In genomic region chr2:46848446-46848845, GRCh38 we compare ENCODE assay signal across 13 cellular contexts.
DNase-seq lines count a peak whose midpoint lies in the region; ATAC-seq and TF ChIP-seq lines count a peak whose summit lies in the region.
"Had no signal": no experiment of that assay in that cellular context is flagged by ENCODE, and none has a peak within 500 bp of the region (broad histone marks: within the 10 kb centered on the region; RNA-seq: fewer than 3 reads in every experiment).

No MANE protein-coding gene starts in this region.

- no peaks in the 10 kb centered on the region for H3K27me3 ChIP-seq in BLaER1
- H3K27me3 ChIP-seq in fibroblast of lung (ENCODE audit: control insufficient read depth, insufficient read depth, low read length), result no peaks in the 10 kb centered on the region
- no peaks in the 10 kb centered on the region for H3K27me3 ChIP-seq in trophoblast cell (ENCODE audit: insufficient read depth, low read length)
- H3K27me3 ChIP-seq: cardiac muscle cell had no signal

- no peak overlapping the region for H4K12ac ChIP-seq in trophoblast cell (ENCODE audit: low read depth, low read length)

- no peak overlapping the region for H3K18ac ChIP-seq in trophoblast cell (ENCODE audit: low read length)

- H3K4me1 ChIP-seq in BLaER1 (peaks cover 31% of the 10 kb centered on the region), fibroblast of lung (ENCODE audit: control insufficient read depth, extremely low read depth, insufficient read depth, low read length) (peaks cover 43% of the 10 kb centered on the region), trophoblast cell (ENCODE audit: control insufficient read depth in 1 of 2, insufficient read depth in 2 of 2, low read length in 2 of 2) (peaks cover 0 to 6% of the 10 kb centered on the region in 2 experiments)

- H3K4ac ChIP-seq in trophoblast cell (ENCODE audit: low read depth, low read length), result no peak overlapping the region

- H3K9ac ChIP-seq in BLaER1 (0 out of 2 replicates have a peak overlapping the region, but pooled peaks have one; percentile 30), fibroblast of lung (ENCODE audit: insufficient read depth, low read length) (peak overlapping the region; percentile 38), trophoblast cell (ENCODE audit: low read length) (no peak overlapping the region)

- no peak overlapping the region for H2BK5ac ChIP-seq in trophoblast cell (ENCODE audit: low read depth, low read length, poor library complexity)

- H3K9me3 ChIP-seq in BLaER1 (no peaks in the 10 kb centered on the region), fibroblast of lung (ENCODE audit: control insufficient read depth, insufficient read depth, low read depth, low read length) (no peaks in the 10 kb centered on the region), trophoblast cell (ENCODE audit: insufficient read depth, low read depth, low read length) (no peaks in the 10 kb centered on the region)

- DNase-seq in NCI-H446 treated with DMSO at 0.1 percent for 48 hours (lab: John Stamatoyannopoulos, UW), result peak; percentile 8
- peak in 1 of 2 donors; percentile 62 for DNase-seq in fibroblast of lung (ENCODE audit: low read depth in 2 of 2)
- DNase-seq in trophoblast cell, result no peak
- no peak for DNase-seq in NCI-H128 (lab: John Stamatoyannopoulos, UW; ENCODE audit: unreplicated experiment)
- DNase-seq: activated CD4-positive, alpha-beta memory T cell treated with anti-CD3 and anti-CD28 coated beads, Interleukin-2, amount 10 ng/mL, durations not matched to agents 7 days and 5 days; NCI-H1092; SIG-M5; stimulated activated naive CD8-positive, alpha-beta T cell treated with anti-CD3 and anti-CD28 coated beads, Interleukin-15, amount 100 ng/mL, for 72 hours had no signal

- H2BK12ac ChIP-seq in trophoblast cell (ENCODE audit: low read length), result no peak overlapping the region

- peak overlapping the region; percentile 73 for H3K27ac ChIP-seq in BLaER1
- peak overlapping the region; percentile 97 for H3K27ac ChIP-seq in fibroblast of lung (ENCODE audit: insufficient read depth, low read length)
- H3K27ac ChIP-seq in trophoblast cell (ENCODE audit: low read depth, low read length), result no peak overlapping the region
- H3K27ac ChIP-seq: cardiac muscle cell had no signal

- H2AK5ac ChIP-seq in trophoblast cell (ENCODE audit: low read length), result no peak overlapping the region

- H2AFZ ChIP-seq in fibroblast of lung (ENCODE audit: low read length) (no peak overlapping the region), trophoblast cell (ENCODE audit: insufficient read depth, low read length, poor library complexity) (peak overlapping the region; percentile 38)

- H3K4me3 ChIP-seq in BLaER1 (peak overlapping the region; percentile 10; the same call in 1 of the 2 replicates), fibroblast of lung (replicated peaks in 1 of 4; ENCODE audit: control extremely low read depth in 1 of 4, insufficient read depth in 1 of 4, low read depth in 3 of 4, low read length in 4 of 4) (no peak overlapping the region), trophoblast cell (ENCODE audit: low read depth, low read length) (no peak overlapping the region)
- H3K4me3 ChIP-seq: cardiac muscle cell had no signal

- ATAC-seq in GM21423 (IDR thresholded peaks at IDR 0.05; ENCODE audit: unreplicated experiment) (no peak), esophagus mucosa (no peak), GM21717 (IDR thresholded peaks at IDR 0.05; ENCODE audit: unreplicated experiment) (no peak)
- ATAC-seq: stimulated activated naive CD8-positive, alpha-beta T cell treated with anti-CD3 and anti-CD28 coated beads, Interleukin-15, amount 100 ng/mL, for 72 hours had no signal

- no peaks in the 10 kb centered on the region for H4K20me1 ChIP-seq in BLaER1
- no peaks in the 10 kb centered on the region for H4K20me1 ChIP-seq in fibroblast of lung (ENCODE audit: control insufficient read depth, extremely low read depth, insufficient read depth, low read length)

- H3K4me2 ChIP-seq in BLaER1, result peak overlapping the region; percentile 94
- peak overlapping the region; percentile 11 for H3K4me2 ChIP-seq in fibroblast of lung (ENCODE audit: extremely low read depth, insufficient read depth, low read length)
- no peak overlapping the region for H3K4me2 ChIP-seq in trophoblast cell (ENCODE audit: low read length)

- no peak overlapping the region for H3K23ac ChIP-seq in trophoblast cell (ENCODE audit: low read length)

- H3K79me2 ChIP-seq in fibroblast of lung (ENCODE audit: control insufficient read depth, insufficient read depth, low read length) (peaks cover 2% of the 10 kb centered on the region), trophoblast cell (ENCODE audit: control insufficient read depth, insufficient read depth, low read length, poor library complexity) (peaks cover 2% of the 10 kb centered on the region)

- no peak overlapping the region for H4K91ac ChIP-seq in trophoblast cell (ENCODE audit: low read depth, low read length)

- H2BK120ac ChIP-seq in trophoblast cell (ENCODE audit: insufficient read depth, low read length, poor library complexity), result no peak overlapping the region

- TF ChIP-seq CTCF in fibroblast of lung (conservative IDR thresholded peaks at IDR 0.05 in 1 of 2, IDR thresholded peaks at IDR 0.05 in 1 of 2; ENCODE audit: low read depth in 1 of 2, low read length in 2 of 2), result no peak

- H3K36me3 ChIP-seq in BLaER1 (no peaks in the 10 kb centered on the region), fibroblast of lung (ENCODE audit: control insufficient read depth, insufficient read depth, low read length) (no peaks in the 10 kb centered on the region), trophoblast cell (ENCODE audit: control insufficient read depth in 1 of 2, insufficient read depth in 2 of 2, low read length in 2 of 2) (no peaks in the 10 kb centered on the region)
- H3K36me3 ChIP-seq: cardiac muscle cell had no signal

- WGBS in trophoblast cell (ENCODE audit: extremely low coverage, insufficient coverage, insufficient read length), result no CpG with 5 or more reads among the region's 6 CpGs

- no peak overlapping the region for H4K8ac ChIP-seq in trophoblast cell (ENCODE audit: low read depth, low read length)

- no peak overlapping the region for H3K14ac ChIP-seq in trophoblast cell (ENCODE audit: low read length)

- peaks cover 9% of the 10 kb centered on the region for H3K79me1 ChIP-seq in trophoblast cell (ENCODE audit: low read length)
